In the genomic region with DNA sequence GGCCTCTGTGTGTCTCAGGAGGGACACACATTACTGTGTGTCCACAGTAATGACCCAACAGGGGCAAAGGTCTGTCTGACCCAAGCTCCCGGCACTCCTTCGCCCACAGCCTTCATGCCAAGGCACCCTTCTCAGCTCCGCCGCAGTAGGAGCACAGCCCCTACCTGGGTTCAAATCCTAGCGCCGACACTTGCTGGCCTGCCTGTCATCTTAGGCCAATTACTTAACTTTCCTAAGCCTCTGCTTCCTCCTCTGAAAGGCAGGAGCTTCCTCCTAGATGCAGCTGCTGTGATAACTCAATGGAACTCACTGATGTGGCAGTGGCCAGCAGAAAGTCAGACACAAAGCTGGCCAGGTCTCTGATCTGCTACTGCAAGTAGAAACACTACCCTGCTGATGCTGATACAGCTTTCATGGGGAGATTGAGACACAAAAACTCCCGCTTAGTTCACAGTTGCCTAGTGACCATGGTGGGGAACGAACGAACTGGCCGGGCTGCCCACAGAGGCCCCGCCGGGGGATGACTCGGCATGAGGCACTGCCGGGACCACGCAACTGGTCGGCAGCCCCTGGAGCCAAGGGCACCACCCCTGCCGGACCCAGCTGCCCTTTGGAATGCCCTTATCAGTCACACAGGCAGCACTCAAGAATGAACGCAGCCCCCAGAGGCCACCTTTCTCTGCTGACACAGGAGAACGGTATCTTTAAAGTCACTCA, we compare ENCODE assay signal across 8 cellular contexts. TPM values are rescaled to one million over a fixed set of nuclear protein-coding genes. Genes with fewer than 3 reads are reported as not detected.
A peak's percentile ranks its signal among the peaks of the same experiment; 100 is the strongest.
DNase-seq lines count a peak whose midpoint lies in the region; ATAC-seq and TF ChIP-seq lines count a peak whose summit lies in the region.

No MANE protein-coding gene starts in this region.

- no peak for ATAC-seq in foreskin keratinocyte

- intact Hi-C loops in CD4-positive, alpha-beta memory T cell (cut with micrococcal nuclease) = no loop called here

- no peak for DNase-seq in CD4-positive, alpha-beta memory T cell
- DNase-seq in NT2/D1 (ENCODE audit: low read depth, low spot score) = no peak
- DNase-seq in cortex of kidney (lab: John Stamatoyannopoulos, UW) = no peak
- DNase-seq in foreskin keratinocyte = no peak
- no peak for DNase-seq in NCI-H2081 treated with DMSO at 0.1 percent for 48 hours (lab: John Stamatoyannopoulos, UW)
- DNase-seq in GM20000 (ENCODE audit: low spot score) = no peak

- H3K4me1 Mint-ChIP-seq in CD4-positive, alpha-beta memory T cell = peaks cover 58 to 92% (median 79%) of the 10 kb centered on the region in 4 donors

- H3K36me3 ChIP-seq in CD4-positive, alpha-beta memory T cell (ENCODE audit: insufficient read depth, low read length) = peaks cover 37% of the 10 kb centered on the region
- H3K36me3 ChIP-seq in NT2/D1 (ENCODE audit: insufficient read depth, insufficient read length, low read length) = peaks cover 72% of the 10 kb centered on the region
- peaks cover 7% of the 10 kb centered on the region for H3K36me3 ChIP-seq in mucosa of stomach (ENCODE audit: control insufficient read depth, insufficient read depth, low read length)

- CTCF ChIA-PET in CD4-positive, alpha-beta memory T cell (lab: Charles Lee; ENCODE audit: partially characterized antibody) = interaction anchor here (1.9 to 29.7 kb wide), 5 partner anchors 9 to 24 kb away, joined by 7 to 1245 read pairs (median 78); a partner anchor contains a TSS

- peaks cover 46 to 74% of the 10 kb centered on the region in 2 donors for H3K36me3 Mint-ChIP-seq in CD4-positive, alpha-beta memory T cell

- H3K9me3 Mint-ChIP-seq in CD4-positive, alpha-beta memory T cell = peaks cover 0 to 1% (median 0%) of the 10 kb centered on the region in 8 donors

- POLR2A ChIA-PET in CD4-positive, alpha-beta memory T cell (lab: Charles Lee; ENCODE audit: partially characterized antibody) = interaction anchor here (1.5 to 28.8 kb wide), 4 partner anchors 17 to 107 kb away, joined by 4 to 2105 read pairs (median 372); a partner anchor contains a TSS

- peak overlapping the region; percentile 80 to 99 (median 94) for H3K27ac Mint-ChIP-seq in CD4-positive, alpha-beta memory T cell

- H3K9me3 ChIP-seq in CD4-positive, alpha-beta memory T cell (ENCODE audit: control insufficient read depth in 1 of 2, low read length in 2 of 2) = no peaks in the 10 kb centered on the region
- no peaks in the 10 kb centered on the region for H3K9me3 ChIP-seq in NT2/D1 (ENCODE audit: insufficient read depth, low read length)
- H3K9me3 ChIP-seq in mucosa of stomach (ENCODE audit: control insufficient read depth, low read length) = no peaks in the 10 kb centered on the region

- no peak for TF ChIP-seq CTCF in foreskin keratinocyte (conservative IDR thresholded peaks at IDR 0.05)
- no peak for TF ChIP-seq CTCF in GM20000 (IDR thresholded peaks at IDR 0.05; ENCODE audit: extremely low read depth, missing control alignments)

- no peaks in the 10 kb centered on the region for H3K27me3 Mint-ChIP-seq in CD4-positive, alpha-beta memory T cell

- peak overlapping the region; percentile 3 for H3K9ac ChIP-seq in NT2/D1 (ENCODE audit: insufficient read length, low read depth)
- peak overlapping the region; percentile 50 for H3K9ac ChIP-seq in mucosa of stomach (ENCODE audit: low read length)

- H3K27me3 ChIP-seq in CD4-positive, alpha-beta memory T cell (ENCODE audit: insufficient read depth, low read length) = no peaks in the 10 kb centered on the region
- H3K27me3 ChIP-seq in NT2/D1 (ENCODE audit: insufficient read depth, insufficient read length) = no peaks in the 10 kb centered on the region
- no peaks in the 10 kb centered on the region for H3K27me3 ChIP-seq in mucosa of stomach (ENCODE audit: control insufficient read depth, insufficient read depth, low read length)
- no peaks in the 10 kb centered on the region for H3K27me3 ChIP-seq in foreskin keratinocyte

- peak overlapping the region; percentile 11 to 51 for H3K4me3 ChIP-seq in CD4-positive, alpha-beta memory T cell (ENCODE audit: low read length in 2 of 2)
- H3K4me3 ChIP-seq in NT2/D1 (ENCODE audit: insufficient read length, low read depth) (no peak overlapping the region), mucosa of stomach (ENCODE audit: low read length) (no peak overlapping the region)

- H3K27ac ChIP-seq in CD4-positive, alpha-beta memory T cell (ENCODE audit: low read depth, low read length) = peak overlapping the region; percentile 65
- peak overlapping the region; percentile 82 for H3K27ac ChIP-seq in cingulate gyrus (ENCODE audit: low read depth, low read length)
- H3K27ac ChIP-seq in foreskin keratinocyte = no peak overlapping the region

- H3K4me3 Mint-ChIP-seq in CD4-positive, alpha-beta memory T cell = peak overlapping the region; percentile 76 to 92 (median 82)

- peaks cover 97% of the 10 kb centered on the region for H3K4me1 ChIP-seq in CD4-positive, alpha-beta memory T cell (ENCODE audit: insufficient read depth, low read length)
- H3K4me1 ChIP-seq in NT2/D1 (ENCODE audit: insufficient read depth, insufficient read length) = peaks cover 15% of the 10 kb centered on the region
- H3K4me1 ChIP-seq in mucosa of stomach (ENCODE audit: control insufficient read depth, insufficient read depth, low read length) = peaks cover 56% of the 10 kb centered on the region
- H3K4me1 ChIP-seq in foreskin keratinocyte = peaks cover 32% of the 10 kb centered on the region

RNA-seq across cellular contexts. Expression of a gene that starts 8.1 kb away (rescaled TPM):
- 100 to 1,000 TPM; 268 to 279 TPM for total RNA-seq in CD4-positive, alpha-beta memory T cell
- 100 to 1,000 TPM; 125 to 200 TPM for polyA plus RNA-seq in CD4-positive, alpha-beta memory T cell
- total RNA-seq in foreskin keratinocyte = 94.9 and 114 TPM in 2 replicates
- 90.4 and 115 TPM in 2 replicates for polyA plus RNA-seq in foreskin keratinocyte

RNA-seq across cellular contexts. Expression of a gene that starts 25.9 kb away (rescaled TPM):
- 1 to 10 TPM; 6.2 to 9.0 TPM for total RNA-seq in CD4-positive, alpha-beta memory T cell
- under 1 TPM in 1 of 2 donors, not detected in 1; 0.62 TPM for polyA plus RNA-seq in CD4-positive, alpha-beta memory T cell
- 10.3 and 11.1 TPM in 2 replicates for total RNA-seq in foreskin keratinocyte
- 4.7 and 5.3 TPM in 2 replicates for polyA plus RNA-seq in foreskin keratinocyte

RNA-seq across cellular contexts. Expression of a gene that starts 46.7 kb away (rescaled TPM):
- total RNA-seq in CD4-positive, alpha-beta memory T cell = 10 to 100 TPM; 45.7 to 47.3 TPM
- 1 to 10 TPM; 4.1 to 6.3 TPM for polyA plus RNA-seq in CD4-positive, alpha-beta memory T cell
- total RNA-seq in foreskin keratinocyte = 13.6 and 14.0 TPM in 2 replicates
- polyA plus RNA-seq in foreskin keratinocyte = 11.4 and 12.5 TPM in 2 replicates

RNA-seq across cellular contexts. Expression of a gene that starts 54.2 kb away (rescaled TPM):
- 10 to 100 TPM; 14.0 to 15.8 TPM for total RNA-seq in CD4-positive, alpha-beta memory T cell
- 1 to 10 TPM; 5.6 to 8.8 TPM for polyA plus RNA-seq in CD4-positive, alpha-beta memory T cell
- 13.4 and 15.0 TPM in 2 replicates for total RNA-seq in foreskin keratinocyte
- polyA plus RNA-seq in foreskin keratinocyte = 12.5 and 13.5 TPM in 2 replicates

RNA-seq across cellular contexts. Expression of a gene that starts 60.0 kb away (rescaled TPM):
- 10 to 100 TPM; 41.3 to 42.7 TPM for total RNA-seq in CD4-positive, alpha-beta memory T cell
- polyA plus RNA-seq in CD4-positive, alpha-beta memory T cell = 10 to 100 TPM; 22.4 to 42.1 TPM
- 27.3 and 30.8 TPM in 2 replicates for total RNA-seq in foreskin keratinocyte
- polyA plus RNA-seq in foreskin keratinocyte = 30.2 and 35.3 TPM in 2 replicates

Comparison
In these comparisons a context has a peak if more than half of its experiments do, and no peak if none do; other contexts are left out.
1. H3K4me3 ChIP-seq: peak in CD4-positive, alpha-beta memory T cell (2 of 2); none in NT2/D1 (single experiment) and mucosa of stomach (single experiment).